10 cellular contexts compared by ENCODE assay signal in the genomic region with DNA sequence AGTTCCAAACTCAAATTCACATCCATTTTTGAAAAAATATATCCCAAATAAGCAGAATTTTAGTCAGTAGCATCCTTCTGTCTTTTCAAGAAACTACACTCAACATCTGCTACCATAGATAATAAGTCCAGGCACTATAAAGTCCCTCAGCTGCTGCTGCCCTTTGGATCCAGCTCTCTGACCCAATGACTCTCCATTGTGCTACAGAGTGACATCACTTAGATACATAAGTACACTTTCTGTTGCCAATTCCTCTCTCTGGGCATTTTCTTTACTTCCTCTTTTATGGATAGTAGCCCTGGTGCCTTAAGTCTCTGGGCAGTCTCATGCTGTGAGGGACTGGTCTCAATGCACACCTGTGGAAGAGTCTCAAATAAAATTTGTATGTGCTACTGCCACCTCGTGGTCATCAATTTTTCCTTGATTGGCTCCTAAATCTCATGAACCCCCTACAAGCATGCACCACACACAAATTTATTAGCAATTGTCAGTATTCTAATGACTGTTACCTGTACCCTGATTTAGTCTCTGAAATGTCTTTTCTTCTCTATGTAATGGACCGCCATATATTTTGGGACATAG.
DNase-seq lines count a peak whose midpoint lies in the region; ATAC-seq lines count a peak whose summit lies in the region.
"Had no signal": no experiment of that assay in that cellular context is flagged by ENCODE, and none has a peak within 500 bp of the region (broad histone marks: within the 10 kb centered on the region; RNA-seq: fewer than 3 reads in every experiment).

No MANE protein-coding gene starts in this region.

- ATAC-seq in GM19043 (IDR thresholded peaks at IDR 0.05; ENCODE audit: low read depth, unreplicated experiment) (peak; percentile 72), HG03280 (IDR thresholded peaks at IDR 0.05; ENCODE audit: unreplicated experiment) (peak; percentile 81)
- no peak for ATAC-seq in stimulated activated effector memory CD8-positive, alpha-beta T cell treated with anti-CD3 and anti-CD28 coated beads, Interleukin-12 subunit alpha, Interleukin-12 subunit beta, amount 100 ng/mL, for 72 hours

- DNase-seq in DMS153 (lab: John Stamatoyannopoulos, UW) (peak; percentile 17), SJCRH30 (peak; percentile 47 to 79), iPS-NIHi7 (ENCODE audit: extremely low spot score) (peak; percentile 16), cerebellar nuclear complex (lab: John Stamatoyannopoulos, UW) (no peak), DMS114 treated with DMSO at 0.1 percent for 48 hours (lab: John Stamatoyannopoulos, UW; ENCODE audit: unreplicated experiment) (no peak)
- no peak for DNase-seq in stimulated activated effector memory CD8-positive, alpha-beta T cell treated with anti-CD3 and anti-CD28 coated beads, Interleukin-12 subunit alpha, Interleukin-12 subunit beta, amount 100 ng/mL, for 72 hours (ENCODE audit: low spot score in 2 of 2)

- H3K4me3 ChIP-seq in SJCRH30: no peak overlapping the region
- H3K4me3 ChIP-seq: lung, SJSA1 had no signal

- no peaks in the 10 kb centered on the region for H3K27me3 ChIP-seq in SJCRH30
- H3K27me3 ChIP-seq: SJSA1 had no signal

- H3K4me1 Mint-ChIP-seq in stimulated activated effector memory CD8-positive, alpha-beta T cell treated with anti-CD3 and anti-CD28 coated beads, Interleukin-12 subunit alpha, Interleukin-12 subunit beta, amount 100 ng/mL, for 72 hours: no peaks in the 10 kb centered on the region

- no peaks in the 10 kb centered on the region for H3K36me3 Mint-ChIP-seq in stimulated activated effector memory CD8-positive, alpha-beta T cell treated with anti-CD3 and anti-CD28 coated beads, Interleukin-12 subunit alpha, Interleukin-12 subunit beta, amount 100 ng/mL, for 72 hours

- H3K4me3 Mint-ChIP-seq in stimulated activated effector memory CD8-positive, alpha-beta T cell treated with anti-CD3 and anti-CD28 coated beads, Interleukin-12 subunit alpha, Interleukin-12 subunit beta, amount 100 ng/mL, for 72 hours: no peak overlapping the region

- no peaks in the 10 kb centered on the region; the same call in 1 of the 2 replicates for H3K9me3 ChIP-seq in SJCRH30 (replicated peaks)
- H3K9me3 ChIP-seq: SJSA1 had no signal

- peaks cover 7% of the 10 kb centered on the region for H3K9me3 Mint-ChIP-seq in stimulated activated effector memory CD8-positive, alpha-beta T cell treated with anti-CD3 and anti-CD28 coated beads, Interleukin-12 subunit alpha, Interleukin-12 subunit beta, amount 100 ng/mL, for 72 hours

- peak overlapping the region; percentile 34 for H3K27ac ChIP-seq in SJCRH30
- H3K27ac ChIP-seq: SJSA1 had no signal

- no peaks in the 10 kb centered on the region for H3K36me3 ChIP-seq in SJCRH30
- H3K36me3 ChIP-seq: SJSA1 had no signal

- H3K4me1 ChIP-seq in SJCRH30: no peaks in the 10 kb centered on the region
- H3K4me1 ChIP-seq: SJSA1 had no signal

- H3K27ac Mint-ChIP-seq in stimulated activated effector memory CD8-positive, alpha-beta T cell treated with anti-CD3 and anti-CD28 coated beads, Interleukin-12 subunit alpha, Interleukin-12 subunit beta, amount 100 ng/mL, for 72 hours: no peak overlapping the region

Comparison
In these comparisons a context has a peak if more than half of its experiments do, and no peak if none do; other contexts are left out.
1. DNase-seq: peak in DMS153 (single experiment), SJCRH30 (2 of 2) and iPS-NIHi7 (single experiment); none in cerebellar nuclear complex (0 of 2), DMS114 treated with DMSO at 0.1 percent for 48 hours (single experiment) and stimulated activated effector memory CD8-positive, alpha-beta T cell treated with anti-CD3 and anti-CD28 coated beads, Interleukin-12 subunit alpha, Interleukin-12 subunit beta, amount 100 ng/mL, for 72 hours (0 of 2).